ENCODE assay signal across 25 cellular contexts in the genomic region with DNA sequence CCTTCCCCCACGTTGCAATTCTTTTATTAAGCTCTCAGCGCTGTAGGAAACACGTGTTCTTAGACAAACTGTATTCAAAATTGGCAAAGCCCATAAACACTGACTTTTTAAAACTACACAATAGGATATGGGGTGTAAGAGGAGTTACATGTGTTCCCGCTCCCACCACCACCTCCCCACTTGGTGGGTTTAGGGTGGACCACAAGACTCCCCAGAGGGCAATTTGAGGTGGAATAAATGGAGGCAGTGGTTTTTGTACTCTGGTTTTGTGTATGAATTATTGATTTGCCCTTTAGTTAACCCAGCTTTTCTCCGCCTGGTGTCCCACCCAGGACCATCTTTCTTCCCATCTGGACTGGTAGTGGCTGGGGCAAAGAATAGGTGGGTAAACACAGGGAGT. TPM values are rescaled to one million over a fixed set of nuclear protein-coding genes. Genes with fewer than 3 reads are reported as not detected.
"Had no signal": no experiment of that assay in that cellular context is flagged by ENCODE, and none has a peak within 500 bp of the region (broad histone marks: within the 10 kb centered on the region; RNA-seq: fewer than 3 reads in every experiment).

No MANE protein-coding gene starts in this region.

- DNase-seq: activated CD4-positive, alpha-beta T cell treated with anti-CD3 and anti-CD28 coated beads for 36 hours; activated CD4-positive, alpha-beta T cell treated with anti-CD3 and anti-CD28 coated beads, Interleukin-2, amount 50 U/mL, for 48 hours; activated CD8-positive, alpha-beta memory T cell treated with anti-CD3 and anti-CD28 coated beads, Interleukin-2, amount 10 ng/mL, durations not matched to agents 7 days and 5 days; activated naive CD4-positive, alpha-beta T cell treated with anti-CD3 and anti-CD28 coated beads, Interleukin-2, amount 10 ng/mL, durations not matched to agents 7 days and 5 days; adrenal gland; foreskin keratinocyte; islet precursor cell; stimulated activated CD4-positive, alpha-beta T cell treated with anti-CD3 and anti-CD28 coated beads, Interleukin-12 subunit alpha, Interleukin-12 subunit beta, amount 100 ng/mL, for 4 hours; stimulated activated CD4-positive, alpha-beta T cell treated with anti-CD3 and anti-CD28 coated beads, Interleukin-1b, Interleukin-23, amount 100 ng/mL, for 48 hours; stimulated activated naive CD8-positive, alpha-beta T cell treated with anti-CD3 and anti-CD28 coated beads, Interleukin-15, Interleukin-2, amounts not matched to agents 100 U/mL and 50 U/mL, for 24 hours; substantia nigra; SW 1271; tibial artery had no signal

- H3K9ac ChIP-seq: parathyroid adenoma had no signal

- H3K9me3 Mint-ChIP-seq: activated naive CD4-positive, alpha-beta T cell treated with anti-CD3 and anti-CD28 coated beads, Interleukin-2, amount 10 ng/mL, durations not matched to agents 7 days and 5 days; activated T-helper 2 cell treated with anti-CD3 and anti-CD28 coated beads, Interferon-gamma antibody, Interleukin-2, Interleukin-4, amounts not matched to agents 10 μg/mL and 5 μg/mL and 100 μg/mL, durations not matched to agents 14 hours and 24 hours and 36 hours; mesothelial cell of epicardium; natural killer cell treated with Interleukin-12 subunit alpha and Interleukin-12 subunit beta and Interleukin-15 and Interleukin-18, amount 100 ng/mL, for 72 hours; WTC11 had no signal

- H3K27ac Mint-ChIP-seq: activated CD4-positive, alpha-beta T cell treated with anti-CD3 and anti-CD28 coated beads for 36 hours; activated CD8-positive, alpha-beta memory T cell treated with anti-CD3 and anti-CD28 coated beads, Interleukin-2, amount 10 ng/mL, durations not matched to agents 7 days and 5 days; activated naive CD4-positive, alpha-beta T cell treated with anti-CD3 and anti-CD28 coated beads, Interleukin-2, amount 10 ng/mL, durations not matched to agents 7 days and 5 days; activated T-helper 2 cell treated with anti-CD3 and anti-CD28 coated beads, Interferon-gamma antibody, Interleukin-2, Interleukin-4, amounts not matched to agents 10 μg/mL and 5 μg/mL and 100 μg/mL, durations not matched to agents 14 hours and 24 hours and 36 hours; mesothelial cell of epicardium; natural killer cell treated with Interleukin-12 subunit alpha and Interleukin-12 subunit beta and Interleukin-15 and Interleukin-18, amount 100 ng/mL, for 72 hours; WTC11 had no signal

- ATAC-seq: activated CD4-positive, alpha-beta T cell treated with anti-CD3 and anti-CD28 coated beads for 36 hours; activated CD8-positive, alpha-beta memory T cell treated with anti-CD3 and anti-CD28 coated beads, Interleukin-2, amount 10 ng/mL, durations not matched to agents 7 days and 5 days; foreskin keratinocyte; left lobe of liver; natural killer cell treated with Interleukin-12 subunit alpha and Interleukin-12 subunit beta and Interleukin-15 and Interleukin-18, amount 100 ng/mL, for 72 hours; stimulated activated naive CD8-positive, alpha-beta T cell treated with anti-CD3 and anti-CD28 coated beads, Interleukin-15, Interleukin-2, amounts not matched to agents 100 U/mL and 50 U/mL, for 24 hours; WTC11 had no signal

- H3K27me3 ChIP-seq: adrenal gland, foreskin keratinocyte, tibial artery had no signal

- H3K4me3 ChIP-seq: adrenal gland, tibial artery had no signal

- H3K4me1 ChIP-seq: parathyroid adenoma had no signal

- H3K4me3 Mint-ChIP-seq: activated CD4-positive, alpha-beta T cell treated with anti-CD3 and anti-CD28 coated beads for 36 hours; activated CD8-positive, alpha-beta memory T cell treated with anti-CD3 and anti-CD28 coated beads, Interleukin-2, amount 10 ng/mL, durations not matched to agents 7 days and 5 days; activated naive CD4-positive, alpha-beta T cell treated with anti-CD3 and anti-CD28 coated beads, Interleukin-2, amount 10 ng/mL, durations not matched to agents 7 days and 5 days; mesothelial cell of epicardium; natural killer cell treated with Interleukin-12 subunit alpha and Interleukin-12 subunit beta and Interleukin-15 and Interleukin-18, amount 100 ng/mL, for 72 hours; WTC11 had no signal

- H2AFZ ChIP-seq: parathyroid adenoma had no signal

- H3K9me3 ChIP-seq: adrenal gland, tibial artery had no signal

- FAIRE-seq: astrocyte, bronchial epithelial cell, TTC549 had no signal

- H3K27ac ChIP-seq: adrenal gland, foreskin keratinocyte, parathyroid adenoma, tibial artery had no signal

- H3K27me3 Mint-ChIP-seq: activated CD4-positive, alpha-beta T cell treated with anti-CD3 and anti-CD28 coated beads for 36 hours; activated CD8-positive, alpha-beta memory T cell treated with anti-CD3 and anti-CD28 coated beads, Interleukin-2, amount 10 ng/mL, durations not matched to agents 7 days and 5 days; natural killer cell treated with Interleukin-12 subunit alpha and Interleukin-12 subunit beta and Interleukin-15 and Interleukin-18, amount 100 ng/mL, for 72 hours had no signal

RNA-seq across cellular contexts. Expression of a gene that starts 38.9 kb away (rescaled TPM):
- total RNA-seq: activated CD4-positive, alpha-beta T cell treated with anti-CD3 and anti-CD28 coated beads for 36 hours; activated CD8-positive, alpha-beta memory T cell treated with anti-CD3 and anti-CD28 coated beads, Interleukin-2, amount 10 ng/mL, durations not matched to agents 7 days and 5 days; activated T-helper 2 cell treated with anti-CD3 and anti-CD28 coated beads, Interferon-gamma antibody, Interleukin-2, Interleukin-4, amounts not matched to agents 10 μg/mL and 5 μg/mL and 100 μg/mL, durations not matched to agents 14 hours and 24 hours and 36 hours; dermis microvascular lymphatic vessel endothelial cell; foreskin keratinocyte; lung microvascular endothelial cell; natural killer cell treated with Interleukin-12 subunit alpha and Interleukin-12 subunit beta and Interleukin-15 and Interleukin-18, amount 100 ng/mL, for 72 hours; T-helper 2 cell treated with Interferon-gamma antibody and Interleukin-4, amounts not matched to agents 100 ng/mL and 5 ng/mL, for 36 hours had no signal
- polyA plus RNA-seq: foreskin keratinocyte had no signal
